In the genomic region with DNA sequence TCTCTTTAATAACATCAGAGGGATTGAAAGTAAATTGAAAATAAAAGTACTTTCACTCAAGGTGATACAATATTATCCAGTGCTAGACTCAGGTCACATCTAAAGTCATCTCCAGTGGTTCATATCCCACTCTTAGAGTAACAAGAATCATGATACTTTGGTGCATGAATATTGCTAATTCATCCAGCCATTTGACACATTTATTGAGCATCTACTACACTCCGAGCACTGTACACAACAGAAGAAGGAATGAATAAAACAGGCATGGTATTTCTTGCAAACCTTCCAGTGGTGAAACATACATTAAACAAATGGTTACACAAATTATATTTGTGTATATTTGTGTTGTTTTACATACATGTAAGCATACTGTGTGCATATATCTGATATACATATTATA, we compare ENCODE assay signal across 25 cellular contexts.
"Had no signal": no experiment of that assay in that cellular context is flagged by ENCODE, and none has a peak within 500 bp of the region (broad histone marks: within the 10 kb centered on the region; RNA-seq: fewer than 3 reads in every experiment).

No MANE protein-coding gene starts in this region.

- H3K27ac Mint-ChIP-seq: immature natural killer cell, memory B cell, mesothelial cell of epicardium had no signal

- H3K4me3 Mint-ChIP-seq: immature natural killer cell; memory B cell; mesothelial cell of epicardium; naive thymus-derived CD4-positive, alpha-beta T cell had no signal

- H3K4me1 ChIP-seq: lower lobe of right lung had no signal

- H3K27me3 Mint-ChIP-seq: memory B cell, naive B cell had no signal

- H3K79me2 ChIP-seq: hepatocyte had no signal

- DNase-seq: hippocampal formation; hypothalamus; immature natural killer cell; islet precursor cell; kidney; kidney glomerular epithelial cell; left cardiac atrium; left colon; left lung; left ventricle myocardium inferior; left ventricle myocardium superior; lower lobe of right lung; mammary epithelial cell; mesenchymal stem cell; mesendoderm; midbrain; mucosa of descending colon; naive B cell; naive thymus-derived CD4-positive, alpha-beta T cell had no signal

- H3K36me3 Mint-ChIP-seq: immature natural killer cell; mesothelial cell of epicardium; naive B cell; naive thymus-derived CD4-positive, alpha-beta T cell had no signal

- FAIRE-seq: keratinocyte, kidney had no signal

- H3K9me3 Mint-ChIP-seq: immature natural killer cell; memory B cell; mesothelial cell of epicardium; naive thymus-derived CD4-positive, alpha-beta T cell had no signal

- H3K36me3 ChIP-seq: left lung, left ventricle myocardium inferior, lower lobe of right lung had no signal

- H3K9me3 ChIP-seq: left lung, left ventricle myocardium inferior, lower lobe of right lung, mucosa of descending colon had no signal

- H3K27ac ChIP-seq: hepatocyte, left lung, left ventricle myocardium inferior, lower lobe of right lung had no signal

- H2AFZ ChIP-seq: hepatocyte had no signal

- H3K4me2 ChIP-seq: hepatocyte had no signal

- H3K27me3 ChIP-seq: hepatocyte, left lung had no signal

- H3K4me3 ChIP-seq: hepatocyte, left lung, left ventricle myocardium inferior, lower lobe of right lung, lung, mucosa of descending colon had no signal

- ATAC-seq: left cardiac atrium; left colon; left lobe of liver; left lung; left ventricle myocardium superior; lower lobe of right lung; mucosa of descending colon; naive thymus-derived CD4-positive, alpha-beta T cell had no signal
